In the genomic region with DNA sequence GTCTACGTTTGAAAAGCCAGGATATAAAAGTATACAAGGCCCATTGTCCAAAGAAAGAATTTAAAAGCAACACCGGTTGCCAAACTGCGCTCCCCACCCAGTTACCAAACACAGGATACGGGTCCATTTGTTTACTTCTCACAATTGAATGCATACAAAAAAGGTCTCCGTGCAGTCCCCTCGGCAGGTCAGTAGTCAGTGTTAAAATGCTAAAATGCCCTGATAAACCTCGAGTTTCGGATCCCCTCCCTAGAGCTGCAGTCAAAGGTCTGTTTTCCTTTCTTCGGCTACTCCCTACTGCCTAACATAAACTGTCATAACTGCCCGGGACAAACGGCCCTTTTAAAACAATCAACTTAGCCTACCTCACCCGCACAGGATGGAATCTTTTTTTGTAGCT, we compare ENCODE assay signal across 11 cellular contexts.
DNase-seq lines count a peak whose midpoint lies in the region; ATAC-seq, FAIRE-seq and TF ChIP-seq lines count a peak whose summit lies in the region.
"Had no signal": no experiment of that assay in that cellular context is flagged by ENCODE, and none has a peak within 500 bp of the region (broad histone marks: within the 10 kb centered on the region; RNA-seq: fewer than 3 reads in every experiment).

No MANE protein-coding gene starts in this region.

- no peak overlapping the region for H4K91ac ChIP-seq in H1 (replicated peaks; ENCODE audit: insufficient read length, low read length)

- peak overlapping the region; percentile 21; the same call in 1 of the 2 replicates for H2BK12ac ChIP-seq in H1 (ENCODE audit: low read depth, low read length)

- no peak for FAIRE-seq in H1 (lab: Jason Lieb, UNC)

- H3K56ac ChIP-seq in H1 (replicated peaks; ENCODE audit: insufficient read length, low read depth, low read length) = no peak overlapping the region

- TF ChIP-seq RAD21 in H1 (IDR thresholded peaks at IDR 0.05 in 1 of 2, conservative IDR thresholded peaks at IDR 0.05 in 1 of 2; ENCODE audit: low read depth in 2 of 2, low read length in 2 of 2) = no peak

- POLR2A ChIA-PET in H1 (lab: Charles Lee; ENCODE audit: partially characterized antibody) = interaction anchor here (0.7 to 1.0 kb wide), 2 partner anchors 11 to 39 kb away, joined by 3 to 5 read pairs; no protein-coding TSS in a partner anchor

- no peaks in the 10 kb centered on the region for H3K9me3 Mint-ChIP-seq in natural killer cell
- H3K9me3 Mint-ChIP-seq in natural killer cell treated with Interleukin-12 subunit alpha and Interleukin-12 subunit beta and Interleukin-15 and Interleukin-18, amount 100 ng/mL, for 72 hours = no peaks in the 10 kb centered on the region

- H3K4me1 Mint-ChIP-seq in natural killer cell = peaks cover 48 to 74% of the 10 kb centered on the region in 2 donors
- peaks cover 63 to 75% of the 10 kb centered on the region in 2 donors for H3K4me1 Mint-ChIP-seq in natural killer cell treated with Interleukin-12 subunit alpha and Interleukin-12 subunit beta and Interleukin-15 and Interleukin-18, amount 100 ng/mL, for 72 hours (ENCODE audit: low read depth in 2 of 2)

- no peak overlapping the region for H2AFZ ChIP-seq in H1 (ENCODE audit: low read length)

- WGBS in H1 (ENCODE audit: extremely low coverage in 1 of 2, insufficient coverage in 1 of 2, insufficient read length in 1 of 2, insufficient replicate concordance in 2 of 2, low coverage in 1 of 2, low lambda C conversion rate in 2 of 2, missing lambda C conversion rate in 1 of 2), 2 experiments = 31% methylated on average over 12 of the region's 12 CpGs; no CpG with 5 or more reads in 1 of the 2 experiments

- no peak overlapping the region for H3K23ac ChIP-seq in H1 (ENCODE audit: insufficient read length)

- CTCF ChIA-PET in H1 (lab: Charles Lee; ENCODE audit: partially characterized antibody) = no interaction called here

- H3K14ac ChIP-seq in H1 (ENCODE audit: insufficient read length) = no peak overlapping the region

- H4K5ac ChIP-seq in H1 (ENCODE audit: insufficient read length, low read depth, low read length) = no peak overlapping the region

- no peak overlapping the region for H3K27ac ChIP-seq in H1 (ENCODE audit: low read depth, low read length)
- H3K27ac ChIP-seq in vagina = peak overlapping the region; percentile 50
- H3K27ac ChIP-seq: C4-2B had no signal

- H3K9me3 ChIP-seq in H1 (ENCODE audit: insufficient read depth in 2 of 2, low read depth in 1 of 2, low read length in 1 of 2) (no peaks in the 10 kb centered on the region), mucosa of descending colon (no peaks in the 10 kb centered on the region), vagina (no peaks in the 10 kb centered on the region)

- intact Hi-C loops in natural killer cell (cut with micrococcal nuclease) (no loop called here), mucosa of descending colon (cut with DNase I, micrococcal nuclease) (no loop called here), vagina (cut with DNase I) (no loop called here)

- H3K4me1 ChIP-seq in H1 (replicated peaks in 1 of 4; ENCODE audit: control insufficient read depth in 3 of 4, insufficient read depth in 4 of 4, low read length in 3 of 4) (peaks cover 16 to 57% (median 40%) of the 10 kb centered on the region in 4 experiments), mucosa of descending colon (ENCODE audit: low read depth) (peaks cover 78% of the 10 kb centered on the region), vagina (peaks cover 76% of the 10 kb centered on the region)

- no peak overlapping the region; the same call in 1 of the 2 replicates for H2BK20ac ChIP-seq in H1 (ENCODE audit: low read length)

- H3K4me2 ChIP-seq in H1 (ENCODE audit: insufficient read depth in 1 of 2, low read depth in 2 of 2, low read length in 2 of 2) = peak overlapping the region; percentile 40 to 63

- no peak overlapping the region for H3K9ac ChIP-seq in H1 (replicated peaks in 1 of 4; ENCODE audit: extremely low read depth in 1 of 4, low read depth in 3 of 4, low read length in 3 of 4)

- DNase-seq in natural killer cell (no peak), H1 (ENCODE audit: low read depth in 1 of 2, low spot score in 2 of 2) (no peak), mucosa of descending colon (peak in 2 of 3 donors; percentile 60 to 74), vagina (ENCODE audit: extremely low spot score in 2 of 2) (no peak), retina (no peak), erythroblast (lab: John Stamatoyannopoulos, UW) (no peak)
- DNase-seq in natural killer cell treated with Interleukin-12 subunit alpha and Interleukin-12 subunit beta and Interleukin-15 and Interleukin-18, amount 100 ng/mL, for 72 hours (ENCODE audit: low spot score) = no peak
- DNase-seq: activated CD4-positive, CD25-positive, alpha-beta regulatory T cell treated with anti-CD3 and anti-CD28 coated beads, Interleukin-2, amount 50 U/mL, for 72 hours; NK-92 treated with Interleukin-12 subunit alpha and Interleukin-12 subunit beta, amount 100 ng/mL, for 24 hours had no signal

- H3K23me2 ChIP-seq in H1 (ENCODE audit: low read depth, low read length) = no peaks in the 10 kb centered on the region

- ATAC-seq in natural killer cell (no peak), mucosa of descending colon (peak; percentile 84), HG02798 (IDR thresholded peaks at IDR 0.05; ENCODE audit: poor library complexity, unreplicated experiment) (no peak)
- ATAC-seq in natural killer cell treated with Interleukin-12 subunit alpha and Interleukin-12 subunit beta and Interleukin-15 and Interleukin-18, amount 100 ng/mL, for 72 hours = no peak

- peaks cover 0 to 10% (median 0%) of the 10 kb centered on the region in 4 experiments; a peak in 2 of 8 replicates for H3K36me3 ChIP-seq in H1 (ENCODE audit: control insufficient read depth in 2 of 4, insufficient read depth in 4 of 4, low read length in 3 of 4)
- H3K36me3 ChIP-seq in mucosa of descending colon (ENCODE audit: low read depth) = no peaks in the 10 kb centered on the region
- H3K36me3 ChIP-seq in vagina = peaks cover 0 to 18% of the 10 kb centered on the region in 2 donors

- H3K4me3 ChIP-seq in H1 (ENCODE audit: extremely low read depth in 1 of 4, insufficient read depth in 2 of 4, low read depth in 3 of 4, low read length in 4 of 4) = peak overlapping the region in 1 of 4 experiments; percentile 27; a peak in 1 of 8 replicates
- no peak overlapping the region for H3K4me3 ChIP-seq in mucosa of descending colon
- H3K4me3 ChIP-seq in vagina = no peak overlapping the region

- TF ChIP-seq POLR2A in H1 (IDR thresholded peaks at IDR 0.05; ENCODE audit: control extremely low read depth in 1 of 2, low read depth in 2 of 2, low read length in 2 of 2) (no peak), vagina (IDR thresholded peaks at IDR 0.05) (no peak), erythroblast (IDR thresholded peaks at IDR 0.05; ENCODE audit: low read length) (no peak)

- peaks cover 0 to 1% of the 10 kb centered on the region in 2 experiments for H4K20me1 ChIP-seq in H1 (replicated peaks in 1 of 2; ENCODE audit: control insufficient read depth in 1 of 2, insufficient read depth in 2 of 2, low read length in 2 of 2)

- H3K27me3 ChIP-seq in H1 (replicated peaks in 1 of 4; ENCODE audit: control insufficient read depth in 3 of 4, extremely low read depth in 1 of 4, insufficient read depth in 3 of 4, low read length in 3 of 4) (no peaks in the 10 kb centered on the region), vagina (no peaks in the 10 kb centered on the region)

- H3K36me3 Mint-ChIP-seq in natural killer cell = no peaks in the 10 kb centered on the region
- peaks cover 24% of the 10 kb centered on the region for H3K36me3 Mint-ChIP-seq in natural killer cell treated with Interleukin-12 subunit alpha and Interleukin-12 subunit beta and Interleukin-15 and Interleukin-18, amount 100 ng/mL, for 72 hours

- no peak overlapping the region for H3K4me3 Mint-ChIP-seq in natural killer cell
- no peak overlapping the region for H3K4me3 Mint-ChIP-seq in natural killer cell treated with Interleukin-12 subunit alpha and Interleukin-12 subunit beta and Interleukin-15 and Interleukin-18, amount 100 ng/mL, for 72 hours

- no peaks in the 10 kb centered on the region for H3K79me1 ChIP-seq in H1 (ENCODE audit: low read depth, low read length)

- H2AK5ac ChIP-seq in H1 (ENCODE audit: low read depth, low read length) = no peak overlapping the region

- 0 out of 2 replicates have a peak overlapping the region, but pooled peaks have one; percentile 54 for H3K18ac ChIP-seq in H1 (ENCODE audit: extremely low read depth, low read length)

- H3K4ac ChIP-seq in H1 (replicated peaks; ENCODE audit: insufficient read length, low read depth, low read length) = no peak overlapping the region

- H3K27ac Mint-ChIP-seq in natural killer cell = peak overlapping the region; percentile 79 to 83
- peak overlapping the region in 1 of 2 donors; percentile 85 for H3K27ac Mint-ChIP-seq in natural killer cell treated with Interleukin-12 subunit alpha and Interleukin-12 subunit beta and Interleukin-15 and Interleukin-18, amount 100 ng/mL, for 72 hours

- no peaks in the 10 kb centered on the region for H3K27me3 Mint-ChIP-seq in natural killer cell (ENCODE audit: low read depth in 2 of 2)
- no peaks in the 10 kb centered on the region for H3K27me3 Mint-ChIP-seq in natural killer cell treated with Interleukin-12 subunit alpha and Interleukin-12 subunit beta and Interleukin-15 and Interleukin-18, amount 100 ng/mL, for 72 hours

- H2BK120ac ChIP-seq in H1 (replicated peaks; ENCODE audit: low read depth, low read length) = no peak overlapping the region

- TF ChIP-seq EP300 in H1 (IDR thresholded peaks at IDR 0.05; ENCODE audit: borderline replicate concordance in 1 of 2, low read depth in 2 of 2, low read length in 2 of 2) = no peak

- no peak for TF ChIP-seq CTCF in natural killer cell (IDR thresholded peaks at IDR 0.05)
- no peak for TF ChIP-seq CTCF in H1 (IDR thresholded peaks at IDR 0.05; ENCODE audit: control extremely low read depth in 1 of 3, insufficient read depth in 1 of 3, low read depth in 1 of 3, low read length in 3 of 3)
- no peak for TF ChIP-seq CTCF in mucosa of descending colon (IDR thresholded peaks at IDR 0.05)
- TF ChIP-seq CTCF in vagina (IDR thresholded peaks at IDR 0.05) = no peak

- H2BK15ac ChIP-seq in H1 (ENCODE audit: low read length) = no peak overlapping the region

- H4K8ac ChIP-seq in H1 (ENCODE audit: extremely low read depth, insufficient read depth, low read length) = no peak overlapping the region

- no peak overlapping the region; the same call in 1 of the 2 replicates for H2BK5ac ChIP-seq in H1 (ENCODE audit: low read depth, low read length)

- no peaks in the 10 kb centered on the region for H3K79me2 ChIP-seq in H1 (ENCODE audit: control insufficient read depth in 1 of 2, insufficient read depth in 2 of 2, low read length in 2 of 2)

TF ChIP-seq in H1, 55 proteins besides CTCF, POLR2A, EP300 and RAD21 (continues in another document):
- TF ChIP-seq HDAC2 (IDR thresholded peaks at IDR 0.05; ENCODE audit: borderline replicate concordance in 1 of 2, low read depth in 2 of 2, low read length in 2 of 2) (no peak), CBX5 (IDR thresholded peaks at IDR 0.05; ENCODE audit: low read depth, low read length) (no peak), CHD1 (IDR thresholded peaks at IDR 0.05; ENCODE audit: low read depth, low read length) (no peak), RBBP5 (IDR thresholded peaks at IDR 0.05; ENCODE audit: borderline replicate concordance, low read depth, low read length) (no peak), POU5F1 (IDR thresholded peaks at IDR 0.05; ENCODE audit: low read depth, low read length) (no peak), NRF1 (IDR thresholded peaks at IDR 0.05; ENCODE audit: low read depth, low read length) (no peak)

Comparison
In these comparisons a context has a peak if more than half of its experiments do, and no peak if none do; other contexts are left out.
1. DNase-seq: peak in mucosa of descending colon (2 of 3); none in natural killer cell (single experiment), natural killer cell treated with Interleukin-12 subunit alpha and Interleukin-12 subunit beta and Interleukin-15 and Interleukin-18, amount 100 ng/mL, for 72 hours (single experiment), H1 (0 of 2), vagina (0 of 2), retina (single experiment) and erythroblast (0 of 2).